In the genomic region with DNA sequence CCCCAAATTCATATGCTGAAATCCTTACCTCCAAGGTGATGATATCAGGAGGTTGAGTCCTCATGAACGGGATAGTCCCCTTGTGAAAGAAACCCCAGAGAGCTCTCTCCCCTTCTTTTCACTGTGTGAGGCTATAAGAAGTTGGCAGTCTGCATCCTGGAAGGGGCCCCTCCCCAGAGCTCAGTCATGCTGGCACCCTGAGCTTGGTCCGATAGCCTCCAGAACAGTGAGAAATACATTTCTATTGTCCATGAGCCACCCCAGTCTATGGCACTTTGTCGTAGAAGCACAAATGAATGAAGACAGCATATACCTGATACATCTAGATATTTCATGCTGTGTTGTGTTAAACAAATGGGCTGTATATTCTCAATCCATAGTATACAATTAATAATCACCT, we compare ENCODE assay signal across 12 cellular contexts.
A peak's percentile ranks its signal among the peaks of the same experiment; 100 is the strongest.
DNase-seq lines count a peak whose midpoint lies in the region; ATAC-seq, FAIRE-seq and TF ChIP-seq lines count a peak whose summit lies in the region.
"Had no signal": no experiment of that assay in that cellular context is flagged by ENCODE, and none has a peak within 500 bp of the region (broad histone marks: within the 10 kb centered on the region; RNA-seq: fewer than 3 reads in every experiment).

No MANE protein-coding gene starts in this region.

- ATAC-seq in GM18870 (IDR thresholded peaks at IDR 0.05; ENCODE audit: unreplicated experiment): no peak

- no peak overlapping the region for H3K4me3 ChIP-seq in BLaER1 treated with 17β-estradiol and CSF1 and Interleukin-3, amounts not matched to agents 10 nM and 100 nM
- H3K4me3 ChIP-seq in Loucy (ENCODE audit: low read length, poor library complexity, severe bottlenecking) (no peak overlapping the region), neutrophil (ENCODE audit: low read depth in 1 of 2, low read length in 1 of 2) (no peak overlapping the region), MM.1S (ENCODE audit: low read length) (no peak overlapping the region)

- H3K27me3 ChIP-seq in BLaER1 treated with 17β-estradiol and CSF1 and Interleukin-3, amounts not matched to agents 10 nM and 100 nM: no peaks in the 10 kb centered on the region
- no peaks in the 10 kb centered on the region for H3K27me3 ChIP-seq in Loucy (ENCODE audit: insufficient read depth, low read length, poor library complexity, severe bottlenecking)
- no peaks in the 10 kb centered on the region for H3K27me3 ChIP-seq in neutrophil
- H3K27me3 ChIP-seq in MM.1S (replicated peaks; ENCODE audit: insufficient read depth, low read length): no peaks in the 10 kb centered on the region

- H3K27ac ChIP-seq in BLaER1 treated with 17β-estradiol and CSF1 and Interleukin-3, amounts not matched to agents 10 nM and 100 nM: peak overlapping the region in 10 of 11 experiments; percentile 27 to 88 (median 80); a peak in 18 of 22 replicates
- H3K27ac ChIP-seq in neutrophil (peak overlapping the region; percentile 85), MM.1S (ENCODE audit: low read length) (no peak overlapping the region)

- FAIRE-seq in GM12891 (lab: Jason Lieb, UNC): peak; percentile 63
- FAIRE-seq: A204.1 had no signal

- H3K9me2 ChIP-seq in Loucy (replicated peaks; ENCODE audit: low read depth, low read length) (no peaks in the 10 kb centered on the region), MM.1S (replicated peaks; ENCODE audit: insufficient read depth, low read length) (no peaks in the 10 kb centered on the region)

- no peaks in the 10 kb centered on the region for H3F3A ChIP-seq in Loucy (ENCODE audit: low read depth)
- H3F3A ChIP-seq in MM.1S (ENCODE audit: insufficient read depth, low read length): no peaks in the 10 kb centered on the region

- peaks cover 93% of the 10 kb centered on the region for H3K79me2 ChIP-seq in Loucy (ENCODE audit: insufficient read depth, low read length)
- no peaks in the 10 kb centered on the region for H3K79me2 ChIP-seq in MM.1S (ENCODE audit: low read length)

- H3K4me1 ChIP-seq in BLaER1 treated with 17β-estradiol and CSF1 and Interleukin-3, amounts not matched to agents 10 nM and 100 nM: peaks cover 86 to 100% (median 100%) of the 10 kb centered on the region in 10 experiments
- peaks cover 62% of the 10 kb centered on the region for H3K4me1 ChIP-seq in Loucy (ENCODE audit: insufficient read depth, low read length, poor library complexity, severe bottlenecking)
- peaks cover 25 to 30% of the 10 kb centered on the region in 2 experiments for H3K4me1 ChIP-seq in neutrophil (ENCODE audit: control insufficient read depth in 1 of 2, insufficient read depth in 1 of 2, low read depth in 1 of 2, low read length in 1 of 2)
- H3K4me1 ChIP-seq in MM.1S (ENCODE audit: low read length): peaks cover 9% of the 10 kb centered on the region

- peak overlapping the region in 5 of 11 experiments; percentile 13 to 67 (median 43); a peak in 5 of 22 replicates for H3K9ac ChIP-seq in BLaER1 treated with 17β-estradiol and CSF1 and Interleukin-3, amounts not matched to agents 10 nM and 100 nM
- H3K9ac ChIP-seq in Loucy (ENCODE audit: low read depth, low read length, poor library complexity, severe bottlenecking) (peak overlapping the region; percentile 69), MM.1S (ENCODE audit: low read length) (no peak overlapping the region)

- TF ChIP-seq CTCF in Loucy (conservative IDR thresholded peaks at IDR 0.05; ENCODE audit: low read length): no peak
- TF ChIP-seq CTCF in neutrophil (IDR thresholded peaks at IDR 0.05): no peak
- TF ChIP-seq CTCF in MM.1S (IDR thresholded peaks at IDR 0.05; ENCODE audit: low read length): no peak

- peaks cover under 1 to 89% (median 53%) of the 10 kb centered on the region in 11 experiments; a peak in 17 of 22 replicates for H3K36me3 ChIP-seq in BLaER1 treated with 17β-estradiol and CSF1 and Interleukin-3, amounts not matched to agents 10 nM and 100 nM
- H3K36me3 ChIP-seq in Loucy (ENCODE audit: insufficient read depth, low read length) (peaks cover 8% of the 10 kb centered on the region; the same call in 1 of the 2 replicates), neutrophil (no peaks in the 10 kb centered on the region), MM.1S (replicated peaks; ENCODE audit: insufficient read depth, low read length) (no peaks in the 10 kb centered on the region)

- H4K20me1 ChIP-seq in BLaER1 treated with 17β-estradiol and CSF1 and Interleukin-3, amounts not matched to agents 10 nM and 100 nM: peaks cover 0 to 92% (median 40%) of the 10 kb centered on the region in 11 experiments; a peak in 16 of 22 replicates
- H4K20me1 ChIP-seq in Loucy (ENCODE audit: insufficient read depth, low read length, poor library complexity, severe bottlenecking) (peaks cover 4% of the 10 kb centered on the region), MM.1S (ENCODE audit: insufficient read depth, low read length) (no peaks in the 10 kb centered on the region)

- TF ChIP-seq POLR2A in GM12891 (IDR thresholded peaks at IDR 0.05; ENCODE audit: low read depth, low read length): no peak

- DNase-seq in GM12891 (ENCODE audit: insufficient read length, low spot score) (no peak), MM.1S (no peak), NCI-H187 (lab: John Stamatoyannopoulos, UW) (no peak)
- DNase-seq: CD4-positive, CD25-positive, alpha-beta regulatory T cell; DMS53; HCEC 1CT; HFFc6 had no signal

- peak overlapping the region; percentile 79 to 99 (median 87) for H3K4me2 ChIP-seq in BLaER1 treated with 17β-estradiol and CSF1 and Interleukin-3, amounts not matched to agents 10 nM and 100 nM
- H3K4me2 ChIP-seq in Loucy (ENCODE audit: low read depth, low read length, poor library complexity, severe bottlenecking) (no peak overlapping the region), MM.1S (ENCODE audit: low read depth, low read length) (no peak overlapping the region)

- H2AFZ ChIP-seq in Loucy (ENCODE audit: low read length): no peak overlapping the region
- H2AFZ ChIP-seq in MM.1S (ENCODE audit: low read length): no peak overlapping the region

- H3K9me3 ChIP-seq in BLaER1 treated with 17β-estradiol and CSF1 and Interleukin-3, amounts not matched to agents 10 nM and 100 nM (replicated peaks in 1 of 11): no peaks in the 10 kb centered on the region
- H3K9me3 ChIP-seq in Loucy (ENCODE audit: insufficient read depth, low read depth, low read length): no peaks in the 10 kb centered on the region
- no peaks in the 10 kb centered on the region for H3K9me3 ChIP-seq in neutrophil
- no peaks in the 10 kb centered on the region for H3K9me3 ChIP-seq in MM.1S (replicated peaks; ENCODE audit: insufficient read depth, low read length)

TF ChIP-seq in GM12891, 5 proteins besides CTCF, POLR2A, EP300 and RAD21:
- TF ChIP-seq SPI1 (IDR thresholded peaks at IDR 0.05; ENCODE audit: low read depth, low read length) (no peak), PAX5 (IDR thresholded peaks at IDR 0.05; ENCODE audit: insufficient read depth, low read length, severe bottlenecking) (no peak), TAF1 (IDR thresholded peaks at IDR 0.05; ENCODE audit: low read depth, low read length) (no peak)

Comparison
In these comparisons a context has a peak if more than half of its experiments do, and no peak if none do; other contexts are left out.
1. H3K4me2 ChIP-seq: peak in BLaER1 treated with 17β-estradiol and CSF1 and Interleukin-3, amounts not matched to agents 10 nM and 100 nM (11 of 11); none in Loucy (single experiment) and MM.1S (single experiment).